Comparison of ENCODE assay signal across 1 cellular context in genomic region chr15:43235536-43235935, GRCh38.
TF ChIP-seq lines count a peak whose summit lies in the region.

No MANE protein-coding gene starts in this region.

TF ChIP-seq in K562, 482 proteins besides CTCF, POLR2A, EP300 and RAD21:
- no peak for TF ChIP-seq ZKSCAN1 (IDR thresholded peaks at IDR 0.05; ENCODE audit: low read depth, low read length)
- TF ChIP-seq GTF3C2 (IDR thresholded peaks at IDR 0.05; ENCODE audit: borderline replicate concordance, extremely low read depth, insufficient read length) = no peak
- TF ChIP-seq JUND (IDR thresholded peaks at IDR 0.05; ENCODE audit: borderline replicate concordance, low read depth, low read length) = no peak
- no peak for TF ChIP-seq JUND (tag; IDR thresholded peaks at IDR 0.05; ENCODE audit: borderline replicate concordance, low read depth, low read length)
